In genomic region chr20:50746138-50746940, GRCh38 we compare ENCODE assay signal across 1 cellular context.
TF ChIP-seq lines count a peak whose summit lies in the region.

No MANE protein-coding gene starts in this region.

TF ChIP-seq in K562, 482 proteins besides CTCF, POLR2A, EP300 and RAD21:
- TF ChIP-seq ZNF785 (CRISPR knock-in tag; IDR thresholded peaks at IDR 0.05) (no peak), NR2C1 (IDR thresholded peaks at IDR 0.05) (peak; percentile 70), NR2C1 (tag; IDR thresholded peaks at IDR 0.05) (peak; percentile 60), KDM5B (IDR thresholded peaks at IDR 0.05; ENCODE audit: insufficient replicate concordance, low read depth, low read length) (no peak), MCM3 (IDR thresholded peaks at IDR 0.05) (no peak), NFIX (CRISPR knock-in tag; IDR thresholded peaks at IDR 0.05; ENCODE audit: low read depth) (peak; percentile 61), CEBPZ (IDR thresholded peaks at IDR 0.05; ENCODE audit: borderline replicate concordance, low read depth, low read length) (no peak), SMARCC2 (IDR thresholded peaks at IDR 0.05; ENCODE audit: low read depth) (no peak), ZNF75A (CRISPR knock-in tag; IDR thresholded peaks at IDR 0.05) (no peak), SRSF7 (optimal IDR thresholded peaks at IDR 0.05; ENCODE audit: low read depth, low read length) (no peak), PRDM10 (IDR thresholded peaks at IDR 0.05; ENCODE audit: partially characterized antibody) (no peak), NR2C2 (CRISPR knock-in tag; IDR thresholded peaks at IDR 0.05) (no peak), NR2C2 (tag; IDR thresholded peaks at IDR 0.05) (peak; percentile 51; the same call in 1 of the 2 replicates), GTF2A2 (tag; IDR thresholded peaks at IDR 0.05) (no peak), JUND (IDR thresholded peaks at IDR 0.05; ENCODE audit: borderline replicate concordance, low read depth, low read length) (no peak), JUND (tag; IDR thresholded peaks at IDR 0.05; ENCODE audit: borderline replicate concordance, low read depth, low read length) (no peak), NFIC (IDR thresholded peaks at IDR 0.05) (peak; percentile 92), ZHX1 (conservative IDR thresholded peaks at IDR 0.05; ENCODE audit: low read length) (no peak), SREBF2 (CRISPR knock-in tag; IDR thresholded peaks at IDR 0.05) (no peak)
